Comparison of ENCODE assay signal across 10 cellular contexts in genomic region chr6:164039954-164040375, GRCh38.
DNase-seq lines count a peak whose midpoint lies in the region; ATAC-seq and TF ChIP-seq lines count a peak whose summit lies in the region.
"Had no signal": no experiment of that assay in that cellular context is flagged by ENCODE, and none has a peak within 500 bp of the region (broad histone marks: within the 10 kb centered on the region; RNA-seq: fewer than 3 reads in every experiment).

No MANE protein-coding gene starts in this region.

- H3K4me1 ChIP-seq in adrenal gland (replicated peaks in 1 of 2) (no peaks in the 10 kb centered on the region), neural progenitor cell (no peaks in the 10 kb centered on the region)

- H4K20me1 ChIP-seq in neural progenitor cell (ENCODE audit: low read depth) = no peaks in the 10 kb centered on the region

- H3F3A ChIP-seq in neural progenitor cell (ENCODE audit: low read depth) = no peaks in the 10 kb centered on the region

- H3K4me3 Mint-ChIP-seq in CD14-positive monocyte (peak overlapping the region; percentile 37 to 41), natural killer cell (peak overlapping the region; percentile 37), neural progenitor cell (no peak overlapping the region)

- H3K36me3 Mint-ChIP-seq in CD14-positive monocyte (no peaks in the 10 kb centered on the region), natural killer cell (no peaks in the 10 kb centered on the region), neural progenitor cell (peaks cover 7% of the 10 kb centered on the region)

- no peaks in the 10 kb centered on the region for H3K36me3 ChIP-seq in adrenal gland (replicated peaks in 1 of 2)
- H3K36me3 ChIP-seq in WERI-Rb-1 = no peaks in the 10 kb centered on the region
- no peaks in the 10 kb centered on the region for H3K36me3 ChIP-seq in neural progenitor cell

- no peak for TF ChIP-seq CTCF in CD14-positive monocyte (IDR thresholded peaks at IDR 0.05)
- TF ChIP-seq CTCF in adrenal gland (IDR thresholded peaks at IDR 0.05) = peak in 2 of 6 experiments; percentile 11 to 13
- no peak for TF ChIP-seq CTCF in natural killer cell (IDR thresholded peaks at IDR 0.05)
- TF ChIP-seq CTCF in WERI-Rb-1 (IDR thresholded peaks at IDR 0.05; ENCODE audit: low read depth, low read length) = no peak
- no peak for TF ChIP-seq CTCF in neural progenitor cell (IDR thresholded peaks at IDR 0.05)

- intact Hi-C loops in CD14-positive monocyte (cut with micrococcal nuclease) (no loop called here), adrenal gland (cut with DNase I) (no loop called here), natural killer cell (cut with micrococcal nuclease) (no loop called here)

- H3K9me3 ChIP-seq in adrenal gland (replicated peaks in 1 of 3) = no peaks in the 10 kb centered on the region
- H3K9me3 ChIP-seq in WERI-Rb-1 (ENCODE audit: severe bottlenecking) = no peaks in the 10 kb centered on the region
- H3K9me3 ChIP-seq in neural progenitor cell (ENCODE audit: low read depth) = peaks cover 5% of the 10 kb centered on the region

- H3K9me3 Mint-ChIP-seq in CD14-positive monocyte (peaks cover 5 to 21% (median 8%) of the 10 kb centered on the region in 7 donors), natural killer cell (no peaks in the 10 kb centered on the region), neural progenitor cell (peaks cover 20% of the 10 kb centered on the region)

- H3K27ac ChIP-seq in adrenal gland (no peak overlapping the region), WERI-Rb-1 (no peak overlapping the region), neural progenitor cell (no peak overlapping the region)

- H3K4me1 Mint-ChIP-seq in CD14-positive monocyte (no peaks in the 10 kb centered on the region), natural killer cell (peaks cover 9 to 23% of the 10 kb centered on the region in 2 donors), neural progenitor cell (peaks cover 3% of the 10 kb centered on the region)

- H3K4me3 ChIP-seq in adrenal gland (no peak overlapping the region), WERI-Rb-1 (ENCODE audit: low read depth, low read length) (no peak overlapping the region), neural progenitor cell (no peak overlapping the region)

- H3K27ac Mint-ChIP-seq in CD14-positive monocyte (peak overlapping the region in 1 of 7 donors; percentile 39), natural killer cell (no peak overlapping the region), neural progenitor cell (no peak overlapping the region)

- 89 to 92% (median 90%) methylated on average over 14 to 19 of the region's 19 CpGs for WGBS in adrenal gland, 4 donors

- DNase-seq in CD14-positive monocyte (ENCODE audit: low spot score) (no peak), NCI-H69 (lab: John Stamatoyannopoulos, UW) (peak; percentile 88), adrenal gland (peak in 6 of 7 donors; percentile 33 to 79 (median 56)), natural killer cell (no peak), WERI-Rb-1 (no peak), UCSD-AML1 (lab: John Stamatoyannopoulos, UW; ENCODE audit: unreplicated experiment) (no peak), neural progenitor cell (ENCODE audit: low spot score) (no peak), NCI-H526 (lab: John Stamatoyannopoulos, UW) (no peak)
- DNase-seq: COR-L47, SHP77 had no signal

- peaks cover 0 to 8% (median 2%) of the 10 kb centered on the region in 3 donors for H3K27me3 Mint-ChIP-seq in CD14-positive monocyte (ENCODE audit: low read depth in 3 of 3)
- H3K27me3 Mint-ChIP-seq in natural killer cell (ENCODE audit: low read depth in 2 of 2) = peaks cover 13 to 35% of the 10 kb centered on the region in 2 donors
- peaks cover 4% of the 10 kb centered on the region for H3K27me3 Mint-ChIP-seq in neural progenitor cell (ENCODE audit: insufficient read depth, low read depth)

- no peak overlapping the region for H3K9ac ChIP-seq in neural progenitor cell

- H3K79me2 ChIP-seq in neural progenitor cell (ENCODE audit: low read depth) = no peaks in the 10 kb centered on the region

- H3K4me2 ChIP-seq in neural progenitor cell = no peak overlapping the region

- H3K27me3 ChIP-seq in adrenal gland (no peaks in the 10 kb centered on the region), WERI-Rb-1 (ENCODE audit: insufficient read depth, low read depth, severe bottlenecking) (no peaks in the 10 kb centered on the region), neural progenitor cell (no peaks in the 10 kb centered on the region)

- no peak for TF ChIP-seq POLR2A in adrenal gland (IDR thresholded peaks at IDR 0.05)

- ATAC-seq in natural killer cell = peak in 2 of 3 donors; percentile 61 to 81

- no peak overlapping the region for H2AFZ ChIP-seq in neural progenitor cell (replicated peaks)

Comparison
In these comparisons a context has a peak if more than half of its experiments do, and no peak if none do; other contexts are left out.
1. DNase-seq: peak in NCI-H69 (single experiment) and adrenal gland (6 of 7); none in CD14-positive monocyte (single experiment), natural killer cell (single experiment), WERI-Rb-1 (single experiment), UCSD-AML1 (single experiment), neural progenitor cell (single experiment) and NCI-H526 (0 of 2).